ENCODE assay signal across 13 cellular contexts in genomic region chr2:52676056-52676455, GRCh38.
DNase-seq lines count a peak whose midpoint lies in the region; ATAC-seq and TF ChIP-seq lines count a peak whose summit lies in the region.
"Had no signal": no experiment of that assay in that cellular context is flagged by ENCODE, and none has a peak within 500 bp of the region (broad histone marks: within the 10 kb centered on the region; RNA-seq: fewer than 3 reads in every experiment).

No MANE protein-coding gene starts in this region.

- WGBS in esophagus squamous epithelium, 2 donors = 83 to 89% methylated on average over 2 of the region's 2 CpGs

- intact Hi-C loops in esophagus squamous epithelium (cut with DNase I) = no loop called here

- no peaks in the 10 kb centered on the region for H3K36me3 ChIP-seq in HUES48 (ENCODE audit: control insufficient read depth, insufficient read depth, low read length)
- no peaks in the 10 kb centered on the region for H3K36me3 ChIP-seq in esophagus squamous epithelium

- TF ChIP-seq CTCF in astrocyte of the cerebellum (IDR thresholded peaks at IDR 0.05; ENCODE audit: low read depth, low read length, missing control alignments) = no peak
- no peak for TF ChIP-seq CTCF in esophagus squamous epithelium (IDR thresholded peaks at IDR 0.05)

- in situ Hi-C loops in astrocyte of the cerebellum (cut with HindIII; ENCODE audit: low sequenced_read_pairs) = no loop called here

- DNase-seq in astrocyte of the cerebellum (ENCODE audit: low read depth) (peak; percentile 6), fibroblast of peridontal ligament (ENCODE audit: extremely low read depth) (peak; percentile 26), iris pigment epithelial cell (ENCODE audit: low read depth) (peak; percentile 3), NCI-H1092 (lab: John Stamatoyannopoulos, UW) (no peak), esophagus squamous epithelium (lab: John Stamatoyannopoulos, UW) (no peak)
- DNase-seq: C1 segment of cervical spinal cord; Calu3; CD4-positive, alpha-beta T cell; DMS 273 treated with DMSO at 0.1 percent for 48 hours had no signal

- no peak overlapping the region for H3K9ac ChIP-seq in HUES48 (ENCODE audit: low read depth, low read length)

- H3K4me1 ChIP-seq in HUES48 (ENCODE audit: control insufficient read depth, insufficient read depth, low read length) (peaks cover 34% of the 10 kb centered on the region), esophagus squamous epithelium (no peaks in the 10 kb centered on the region)

- peak overlapping the region; percentile 2 for H3K27ac ChIP-seq in HUES48 (ENCODE audit: low read depth, low read length)
- H3K27ac ChIP-seq in esophagus squamous epithelium = no peak overlapping the region

- H3K9me3 ChIP-seq in HUES48 (ENCODE audit: control insufficient read depth, insufficient read depth, low read length) (no peaks in the 10 kb centered on the region), esophagus squamous epithelium (peaks cover 0 to 8% (median 0%) of the 10 kb centered on the region in 3 donors)

- no peak for ATAC-seq in GM19324 (IDR thresholded peaks at IDR 0.05; ENCODE audit: low FRiP score, unreplicated experiment)
- ATAC-seq in HG03457 (IDR thresholded peaks at IDR 0.05; ENCODE audit: unreplicated experiment) = no peak
- ATAC-seq: K562 had no signal

- no peak for TF ChIP-seq POLR2A in esophagus squamous epithelium (IDR thresholded peaks at IDR 0.05)

- no peaks in the 10 kb centered on the region for H3K27me3 ChIP-seq in HUES48 (ENCODE audit: control insufficient read depth, insufficient read depth, low read length)
- no peaks in the 10 kb centered on the region for H3K27me3 ChIP-seq in esophagus squamous epithelium

- H3K4me3 ChIP-seq in HUES48 (ENCODE audit: low read depth, low read length) = peak overlapping the region; percentile 35; the same call in 1 of the 2 replicates
- H3K4me3 ChIP-seq in astrocyte of the cerebellum (ENCODE audit: low read depth, low read length) = no peak overlapping the region
- no peak overlapping the region for H3K4me3 ChIP-seq in esophagus squamous epithelium
- H3K4me3 ChIP-seq: K562 had no signal

Comparison
In these comparisons a context has a peak if more than half of its experiments do, and no peak if none do; other contexts are left out.
1. DNase-seq: peak in astrocyte of the cerebellum (single experiment), fibroblast of peridontal ligament (single experiment) and iris pigment epithelial cell (single experiment); none in NCI-H1092 (single experiment) and esophagus squamous epithelium (single experiment).